9 cellular contexts compared by ENCODE assay signal in genomic region chr5:141413540-141414069, GRCh38. TPM values are rescaled to one million over a fixed set of nuclear protein-coding genes. Genes with fewer than 3 reads are reported as not detected.
DNase-seq lines count a peak whose midpoint lies in the region; ATAC-seq and TF ChIP-seq lines count a peak whose summit lies in the region.
"Had no signal": no experiment of that assay in that cellular context is flagged by ENCODE, and none has a peak within 500 bp of the region (broad histone marks: within the 10 kb centered on the region; RNA-seq: fewer than 3 reads in every experiment).

No MANE protein-coding gene starts in this region.

- peaks cover 38 to 51% of the 10 kb centered on the region in 2 donors for H3K4me1 Mint-ChIP-seq in natural killer cell

- no peaks in the 10 kb centered on the region for H4K20me1 ChIP-seq in BLaER1 treated with 17β-estradiol and CSF1 and Interleukin-3, amounts not matched to agents 10 nM and 100 nM

- no peak for ATAC-seq in natural killer cell
- no peak for ATAC-seq in HG02970 (IDR thresholded peaks at IDR 0.05; ENCODE audit: low FRiP score, unreplicated experiment)
- ATAC-seq in HG03378 (IDR thresholded peaks at IDR 0.05; ENCODE audit: unreplicated experiment), result no peak
- no peak for ATAC-seq in HG03460 (IDR thresholded peaks at IDR 0.05; ENCODE audit: unreplicated experiment)

- peak overlapping the region; percentile 93 for H3K4me3 Mint-ChIP-seq in natural killer cell

- H3K4me1 ChIP-seq in BLaER1 treated with 17β-estradiol and CSF1 and Interleukin-3, amounts not matched to agents 10 nM and 100 nM, result peaks cover 0 to 21% (median 10%) of the 10 kb centered on the region in 10 experiments; a peak in 14 of 20 replicates
- peaks cover 7% of the 10 kb centered on the region for H3K4me1 ChIP-seq in effector memory CD4-positive, alpha-beta T cell (ENCODE audit: control insufficient read depth, insufficient read depth, low read length, poor library complexity, severe bottlenecking)

- H3K9me3 ChIP-seq in BLaER1 treated with 17β-estradiol and CSF1 and Interleukin-3, amounts not matched to agents 10 nM and 100 nM (replicated peaks in 1 of 11), result peaks cover 46 to 57% (median 49%) of the 10 kb centered on the region in 11 experiments
- peaks cover 7% of the 10 kb centered on the region for H3K9me3 ChIP-seq in effector memory CD4-positive, alpha-beta T cell (ENCODE audit: control insufficient read depth, low read length)

- H3K4me2 ChIP-seq in BLaER1 treated with 17β-estradiol and CSF1 and Interleukin-3, amounts not matched to agents 10 nM and 100 nM, result peak overlapping the region; percentile 62 to 85 (median 76)

- H3K9ac ChIP-seq in BLaER1 treated with 17β-estradiol and CSF1 and Interleukin-3, amounts not matched to agents 10 nM and 100 nM, result peak overlapping the region in 10 of 11 experiments; percentile 49 to 72 (median 63); a peak in 12 of 22 replicates

- DNase-seq in HuH-7.5 (ENCODE audit: low spot score), result peak; percentile 88
- DNase-seq in effector memory CD4-positive, alpha-beta T cell, result no peak
- DNase-seq in natural killer cell, result no peak
- DNase-seq in COR-L47 (lab: John Stamatoyannopoulos, UW), result no peak

- H3K27ac ChIP-seq in BLaER1 treated with 17β-estradiol and CSF1 and Interleukin-3, amounts not matched to agents 10 nM and 100 nM, result no peak overlapping the region
- H3K27ac ChIP-seq in effector memory CD4-positive, alpha-beta T cell (ENCODE audit: insufficient read depth, low read length, poor library complexity, severe bottlenecking), result no peak overlapping the region

- peak overlapping the region; percentile 53 to 69 (median 60) for H3K4me3 ChIP-seq in BLaER1 treated with 17β-estradiol and CSF1 and Interleukin-3, amounts not matched to agents 10 nM and 100 nM
- H3K4me3 ChIP-seq in effector memory CD4-positive, alpha-beta T cell (ENCODE audit: insufficient read depth, low read depth, low read length, poor library complexity, severe bottlenecking), result peak overlapping the region; percentile 37
- H3K4me3 ChIP-seq: lung had no signal

- H3K27me3 ChIP-seq in BLaER1 treated with 17β-estradiol and CSF1 and Interleukin-3, amounts not matched to agents 10 nM and 100 nM, result peaks cover 16 to 41% (median 24%) of the 10 kb centered on the region in 11 experiments
- peaks cover 58% of the 10 kb centered on the region for H3K27me3 ChIP-seq in effector memory CD4-positive, alpha-beta T cell (replicated peaks; ENCODE audit: control insufficient read depth, insufficient read depth, low read length, poor library complexity, severe bottlenecking)

- peak overlapping the region; percentile 61 to 82 for H3K27ac Mint-ChIP-seq in natural killer cell

- H3K36me3 ChIP-seq in BLaER1 treated with 17β-estradiol and CSF1 and Interleukin-3, amounts not matched to agents 10 nM and 100 nM, result peaks cover 0 to 10% (median 0%) of the 10 kb centered on the region in 11 experiments; a peak in 4 of 22 replicates
- H3K36me3 ChIP-seq in effector memory CD4-positive, alpha-beta T cell (ENCODE audit: control insufficient read depth, insufficient read depth, low read length), result no peaks in the 10 kb centered on the region

- no peak for TF ChIP-seq CTCF in natural killer cell (IDR thresholded peaks at IDR 0.05)

- intact Hi-C loops in natural killer cell (cut with micrococcal nuclease), result loop anchor here (2.0 to 5.0 kb wide), 2 partner anchors 99 to 151 kb away; no protein-coding TSS in a partner anchor

- peaks cover 52 to 63% of the 10 kb centered on the region in 2 donors for H3K27me3 Mint-ChIP-seq in natural killer cell (ENCODE audit: low read depth in 2 of 2)

- peaks cover 36% of the 10 kb centered on the region for H3K36me3 Mint-ChIP-seq in natural killer cell

- peaks cover 2 to 7% of the 10 kb centered on the region in 2 donors for H3K9me3 Mint-ChIP-seq in natural killer cell

RNA-seq across cellular contexts. Expression of gene PCDHGA10, which starts 0.8 kb away (rescaled TPM):
- 1 to 10 TPM in 2 of 3 donors, under 1 TPM in 1; 0.61 to 2.6 (median 2.1) TPM for total RNA-seq in natural killer cell

RNA-seq across cellular contexts. Expression of gene PCDHGB7, which starts 3.9 kb away (rescaled TPM):
- total RNA-seq in natural killer cell, result 1 to 10 TPM in 2 of 3 donors, under 1 TPM in 1; 0.68 to 1.6 (median 1.2) TPM

RNA-seq across cellular contexts. Expression of gene PCDHGB6, which starts 5.8 kb away (rescaled TPM):
- total RNA-seq in natural killer cell, result 1 to 10 TPM; 2.1 to 5.9 (median 2.9) TPM

RNA-seq across cellular contexts. Expression of gene PCDHGA11, which starts 7.2 kb away (rescaled TPM):
- total RNA-seq in natural killer cell, result 1 to 10 TPM in 1 of 3 donors, under 1 TPM in 2; 0.40 to 1.2 (median 0.83) TPM

RNA-seq across cellular contexts. Expression of gene PCDHGA9, which starts 11.0 kb away (rescaled TPM):
- total RNA-seq in natural killer cell, result 1 to 10 TPM in 2 of 3 donors, under 1 TPM in 1; 0.61 to 1.7 (median 1.0) TPM
